17 cellular contexts compared by ENCODE assay signal in genomic region chr18:21316296-21316695, GRCh38.
DNase-seq lines count a peak whose midpoint lies in the region; ATAC-seq and TF ChIP-seq lines count a peak whose summit lies in the region.
"Had no signal": no experiment of that assay in that cellular context is flagged by ENCODE, and none has a peak within 500 bp of the region (broad histone marks: within the 10 kb centered on the region; RNA-seq: fewer than 3 reads in every experiment).

No MANE protein-coding gene starts in this region.

- intact Hi-C loops in head of caudate nucleus (cut with DNase I): no loop called here

- WGBS in hepatocyte (ENCODE audit: low lambda C conversion rate, missing lambda C conversion rate): 88% methylated on average over 1 of the region's 1 CpG

- H3K9me2 ChIP-seq in hepatocyte (replicated peaks; ENCODE audit: insufficient read depth): no peaks in the 10 kb centered on the region
- H3K9me2 ChIP-seq: SK-N-SH had no signal

- H3K36me3 Mint-ChIP-seq in HFFc6 (ENCODE audit: low read depth) (no peaks in the 10 kb centered on the region), progenitor cell of endocrine pancreas (ENCODE audit: insufficient read depth) (no peaks in the 10 kb centered on the region)

- no peak overlapping the region for H3K4me2 ChIP-seq in hepatocyte
- H3K4me2 ChIP-seq: SK-N-SH had no signal

- no peaks in the 10 kb centered on the region for H3K79me2 ChIP-seq in hepatocyte

- H3K4me3 Mint-ChIP-seq in HFFc6: no peak overlapping the region
- H3K4me3 Mint-ChIP-seq in progenitor cell of endocrine pancreas (ENCODE audit: low read depth): no peak overlapping the region

- peak overlapping the region; percentile 23 for H3K27ac ChIP-seq in hepatocyte
- H3K27ac ChIP-seq: C4-2B had no signal

- peaks cover 5% of the 10 kb centered on the region for H3K4me1 ChIP-seq in hepatocyte (ENCODE audit: insufficient read depth)

- H3K4me3 ChIP-seq in astrocyte of the cerebellum (ENCODE audit: low read depth, low read length) (no peak overlapping the region), hepatocyte (no peak overlapping the region)
- H3K4me3 ChIP-seq: K562 had no signal

- in situ Hi-C loops in astrocyte of the cerebellum (cut with HindIII; ENCODE audit: low sequenced_read_pairs): no loop called here

- H3K27ac Mint-ChIP-seq in HFFc6: peak overlapping the region; percentile 54; the same call in 1 of the 2 replicates
- H3K27ac Mint-ChIP-seq in progenitor cell of endocrine pancreas: peak overlapping the region; percentile 67

- no peaks in the 10 kb centered on the region for H3K9me3 ChIP-seq in hepatocyte (ENCODE audit: low read depth)
- H3K9me3 ChIP-seq: SK-N-SH had no signal

- no peaks in the 10 kb centered on the region for H4K20me1 ChIP-seq in hepatocyte (ENCODE audit: insufficient read depth, poor library complexity, severe bottlenecking)

- no peak for ATAC-seq in GM19023 (IDR thresholded peaks at IDR 0.05; ENCODE audit: unreplicated experiment)
- ATAC-seq in HG02884 (IDR thresholded peaks at IDR 0.05; ENCODE audit: unreplicated experiment): no peak

- no peaks in the 10 kb centered on the region for H3K36me3 ChIP-seq in hepatocyte (replicated peaks; ENCODE audit: insufficient read depth, low read depth)

- no peaks in the 10 kb centered on the region for H3K27me3 ChIP-seq in hepatocyte

- no peaks in the 10 kb centered on the region; the same call in 1 of the 2 replicates for H3K27me3 Mint-ChIP-seq in HFFc6 (ENCODE audit: insufficient read depth)
- no peaks in the 10 kb centered on the region for H3K27me3 Mint-ChIP-seq in progenitor cell of endocrine pancreas

- H2AFZ ChIP-seq in hepatocyte: peak overlapping the region; percentile 3

- H3K4me1 Mint-ChIP-seq in HFFc6 (ENCODE audit: low read depth): peaks cover 32% of the 10 kb centered on the region
- peaks cover 7% of the 10 kb centered on the region for H3K4me1 Mint-ChIP-seq in progenitor cell of endocrine pancreas (ENCODE audit: low read depth)

- DNase-seq in HFFc6 (no peak), astrocyte of the cerebellum (ENCODE audit: low read depth) (peak; percentile 29), hepatocyte (ENCODE audit: low spot score) (no peak), progenitor cell of endocrine pancreas (ENCODE audit: low spot score, unreplicated experiment) (no peak), head of caudate nucleus (no peak), DMS79 treated with DMSO at 0.1 percent for 48 hours (lab: John Stamatoyannopoulos, UW) (no peak)
- DNase-seq: AML-193, MV-4-11, NCI-H1694 treated with DMSO at 0.1 percent for 48 hours, NCI-H510A, NCI-H82, SHP77 treated with DMSO at 0.1 percent for 48 hours, SK-N-SH had no signal

- TF ChIP-seq CTCF in HFFc6 (IDR thresholded peaks at IDR 0.05): no peak
- TF ChIP-seq CTCF in astrocyte of the cerebellum (IDR thresholded peaks at IDR 0.05; ENCODE audit: low read depth, low read length, missing control alignments): no peak
- TF ChIP-seq CTCF in hepatocyte (IDR thresholded peaks at IDR 0.05; ENCODE audit: poor library complexity): no peak
- TF ChIP-seq CTCF in progenitor cell of endocrine pancreas (IDR thresholded peaks at IDR 0.05; ENCODE audit: unreplicated experiment): no peak

- H3K9me3 Mint-ChIP-seq in HFFc6: no peaks in the 10 kb centered on the region
- peaks cover 3% of the 10 kb centered on the region for H3K9me3 Mint-ChIP-seq in progenitor cell of endocrine pancreas (ENCODE audit: low read depth)
